In genomic region chr1:148038462-148039333, GRCh38 we compare ENCODE assay signal across 1 cellular context.
TF ChIP-seq lines count a peak whose summit lies in the region.

No MANE protein-coding gene starts in this region.

TF ChIP-seq in HCT116, 20 proteins besides CTCF, POLR2A, EP300 and RAD21 (continued from another document):
- TF ChIP-seq ZBTB33 (IDR thresholded peaks at IDR 0.05; ENCODE audit: extremely low read depth, insufficient replicate concordance, low read length) (peak; percentile 89), CBX3 (IDR thresholded peaks at IDR 0.05; ENCODE audit: low read depth) (peak; percentile 81), CEBPB (IDR thresholded peaks at IDR 0.05; ENCODE audit: low read depth) (peak; percentile 66)
